ENCODE assay signal across 1 cellular context in the genomic region with DNA sequence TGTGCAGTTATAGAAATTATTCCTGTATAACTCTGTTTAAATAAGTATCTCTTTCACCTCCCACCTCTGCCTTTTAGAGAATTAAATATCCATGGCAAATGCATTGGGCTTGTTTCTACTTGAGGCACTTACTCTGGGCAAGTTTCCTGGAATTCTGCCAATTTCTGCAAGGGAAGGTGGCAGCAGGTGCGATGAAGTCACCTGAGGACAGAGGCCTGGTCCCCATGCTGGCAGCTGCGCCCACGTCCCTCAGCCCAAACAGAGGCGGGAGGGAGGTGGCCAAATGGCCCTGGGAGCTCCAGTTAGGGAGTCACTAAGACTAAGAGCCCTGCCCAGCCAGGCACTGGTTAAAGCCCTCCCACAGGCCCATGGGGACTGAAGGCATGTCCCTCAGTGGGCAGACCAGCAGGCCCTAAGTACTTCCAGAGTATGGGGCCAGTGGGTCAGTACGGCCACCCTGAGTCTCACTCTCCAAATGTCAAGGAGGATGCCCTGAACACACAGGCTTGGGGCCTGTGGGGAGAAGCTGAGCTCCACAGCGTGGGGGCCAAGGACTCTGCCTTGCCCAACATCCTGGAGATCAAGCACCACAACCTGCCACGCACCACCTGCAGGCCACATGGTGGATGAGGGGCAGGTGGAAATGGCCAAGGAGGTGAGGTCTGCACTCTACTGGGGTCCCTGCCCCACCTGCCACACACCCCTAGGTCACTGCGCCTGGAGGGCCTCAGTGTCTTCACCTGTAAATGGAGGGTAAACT.
TF ChIP-seq lines count a peak whose summit lies in the region.

No MANE protein-coding gene starts in this region.

TF ChIP-seq in IMR-90, 13 proteins besides CTCF, POLR2A, EP300 and RAD21 (continued from another document):
- TF ChIP-seq, protein P1, sequence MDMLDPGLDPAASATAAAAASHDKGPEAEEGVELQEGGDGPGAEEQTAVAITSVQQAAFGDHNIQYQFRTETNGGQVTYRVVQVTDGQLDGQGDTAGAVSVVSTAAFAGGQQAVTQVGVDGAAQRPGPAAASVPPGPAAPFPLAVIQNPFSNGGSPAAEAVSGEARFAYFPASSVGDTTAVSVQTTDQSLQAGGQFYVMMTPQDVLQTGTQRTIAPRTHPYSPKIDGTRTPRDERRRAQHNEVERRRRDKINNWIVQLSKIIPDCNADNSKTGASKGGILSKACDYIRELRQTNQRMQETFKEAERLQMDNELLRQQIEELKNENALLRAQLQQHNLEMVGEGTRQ (IDR thresholded peaks at IDR 0.05; ENCODE audit: low read depth, low read length): no peak
- no peak for TF ChIP-seq MAZ (IDR thresholded peaks at IDR 0.05; ENCODE audit: borderline replicate concordance, low read depth, low read length)
- TF ChIP-seq RFX5 (IDR thresholded peaks at IDR 0.05; ENCODE audit: low read depth, low read length): no peak
- TF ChIP-seq FOS (IDR thresholded peaks at IDR 0.05; ENCODE audit: low read depth, low read length): no peak
- no peak for TF ChIP-seq CHD1 (IDR thresholded peaks at IDR 0.05; ENCODE audit: low read depth, low read length)
